In the genomic region with DNA sequence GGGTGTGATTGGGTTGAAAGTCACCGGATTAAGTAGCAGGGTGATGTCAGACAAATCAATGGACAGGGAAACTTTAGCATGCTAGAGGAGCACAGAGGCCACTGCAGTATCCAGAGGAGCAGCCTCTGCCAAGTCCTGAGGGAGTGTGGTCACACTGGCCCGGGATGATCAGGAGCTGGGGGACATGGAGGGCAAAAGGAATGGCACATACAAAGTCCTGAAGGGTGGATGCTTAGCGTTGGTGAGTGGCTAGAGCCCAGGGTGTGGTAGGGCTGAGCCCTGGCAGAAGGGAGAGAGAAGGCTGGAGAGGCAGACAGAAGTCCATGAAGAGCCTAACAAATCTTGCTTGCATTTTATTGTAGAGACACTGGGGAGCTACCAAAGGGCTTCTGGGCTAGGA, we compare ENCODE assay signal across 21 cellular contexts.
"Had no signal": no experiment of that assay in that cellular context is flagged by ENCODE, and none has a peak within 500 bp of the region (broad histone marks: within the 10 kb centered on the region; RNA-seq: fewer than 3 reads in every experiment).

No MANE protein-coding gene starts in this region.

- H3K27ac ChIP-seq: ascending aorta, brain microvascular endothelial cell, coronary artery, gastrocnemius medialis, thyroid gland, upper lobe of right lung had no signal

- ATAC-seq: activated CD4-positive, alpha-beta T cell treated with anti-CD3 and anti-CD28 coated beads for 36 hours; activated T-cell treated with anti-CD3 and anti-CD28 coated beads, Interleukin-2, amount 50 U/mL, for 4 hours; gastrocnemius medialis; upper lobe of right lung; WTC11 had no signal

- H3K27me3 Mint-ChIP-seq: activated CD4-positive, alpha-beta T cell treated with anti-CD3 and anti-CD28 coated beads for 36 hours had no signal

- DNase-seq: activated CD4-positive, alpha-beta T cell treated with anti-CD3 and anti-CD28 coated beads for 36 hours; activated CD4-positive, alpha-beta T cell treated with anti-CD3 and anti-CD28 coated beads, Interleukin-2, amount 50 U/mL, for 4 hours; activated CD8-positive, alpha-beta memory T cell treated with anti-CD3 and anti-CD28 coated beads for 24 hours; activated CD8-positive, alpha-beta memory T cell treated with anti-CD3 and anti-CD28 coated beads, Interleukin-2, amount 50 U/mL, for 4 hours; activated effector memory CD4-positive, alpha-beta T cell treated with Interleukin-2 at 50 U/mL for 16 hours; activated naive CD4-positive, alpha-beta T cell treated with anti-CD3 and anti-CD28 coated beads for 36 hours; activated T-cell treated with anti-CD3 and anti-CD28 coated beads, Interleukin-2, amount 50 U/mL, for 4 hours; brain microvascular endothelial cell; gastrocnemius medialis; hypothalamus; stimulated activated CD4-positive, alpha-beta T cell treated with anti-CD3 and anti-CD28 coated beads, Interleukin-4, amount 100 ng/mL, for 1 hour; stimulated activated naive CD4-positive, alpha-beta T cell; substantia nigra; T1000; thyroid gland; upper lobe of right lung had no signal

- H3K9me3 ChIP-seq: ascending aorta, esophagus muscularis mucosa, gastrocnemius medialis, thyroid gland, upper lobe of right lung had no signal

- H3K27me3 ChIP-seq: ascending aorta, brain microvascular endothelial cell, esophagus muscularis mucosa, gastrocnemius medialis, thyroid gland, upper lobe of right lung had no signal

- H3K36me3 ChIP-seq: brain microvascular endothelial cell, esophagus muscularis mucosa, gastrocnemius medialis, thyroid gland, upper lobe of right lung had no signal

- H3K4me3 ChIP-seq: ascending aorta, coronary artery, esophagus muscularis mucosa, gastrocnemius medialis, thyroid gland, upper lobe of right lung had no signal

- H3K4me3 Mint-ChIP-seq: activated CD4-positive, alpha-beta T cell treated with anti-CD3 and anti-CD28 coated beads for 36 hours; activated naive CD4-positive, alpha-beta T cell treated with anti-CD3 and anti-CD28 coated beads for 36 hours; activated T-cell treated with anti-CD3 and anti-CD28 coated beads, Interleukin-2, amount 50 U/mL, for 4 hours; T-helper 1 cell treated with Interleukin-12 subunit alpha and Interleukin-12 subunit beta and Interleukin-4 antibody, amounts not matched to agents 30 μg/mL and 1 μg/mL, for 36 hours; WTC11 had no signal

- H3K4me1 ChIP-seq: ascending aorta, gastrocnemius medialis, thyroid gland had no signal

- H3K9me3 Mint-ChIP-seq: activated naive CD4-positive, alpha-beta T cell treated with anti-CD3 and anti-CD28 coated beads for 36 hours; activated T-cell treated with anti-CD3 and anti-CD28 coated beads, Interleukin-2, amount 50 U/mL, for 4 hours; T-helper 1 cell treated with Interleukin-12 subunit alpha and Interleukin-12 subunit beta and Interleukin-4 antibody, amounts not matched to agents 30 μg/mL and 1 μg/mL, for 36 hours; WTC11 had no signal

- H3K27ac Mint-ChIP-seq: activated CD4-positive, alpha-beta T cell treated with anti-CD3 and anti-CD28 coated beads for 36 hours; activated naive CD4-positive, alpha-beta T cell treated with anti-CD3 and anti-CD28 coated beads for 36 hours; T-helper 1 cell treated with Interleukin-12 subunit alpha and Interleukin-12 subunit beta and Interleukin-4 antibody, amounts not matched to agents 30 μg/mL and 1 μg/mL, for 36 hours; WTC11 had no signal

- H3K4me1 Mint-ChIP-seq: activated CD4-positive, alpha-beta T cell treated with anti-CD3 and anti-CD28 coated beads for 36 hours had no signal
